ENCODE assay signal across 23 cellular contexts in the genomic region with DNA sequence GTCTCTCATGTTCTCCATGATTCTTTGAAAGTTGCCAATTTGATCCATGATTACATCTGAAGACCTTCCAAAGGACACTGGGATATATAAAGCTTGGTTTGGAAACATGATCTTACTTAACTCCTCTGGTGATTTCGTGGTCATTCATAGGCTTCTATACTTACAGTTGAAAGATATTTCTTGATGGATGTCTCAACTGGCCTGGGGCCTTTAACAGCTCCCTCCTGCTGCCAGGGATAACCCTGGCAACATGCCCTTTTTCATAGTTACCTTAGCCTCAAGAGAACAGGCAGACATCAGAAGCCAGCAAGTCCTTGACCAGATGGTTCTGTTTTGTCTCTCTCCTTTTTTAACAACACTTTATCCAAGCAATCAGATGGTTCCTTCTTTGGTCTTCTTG.
"Had no signal": no experiment of that assay in that cellular context is flagged by ENCODE, and none has a peak within 500 bp of the region (broad histone marks: within the 10 kb centered on the region; RNA-seq: fewer than 3 reads in every experiment).

No MANE protein-coding gene starts in this region.

- H3K9me3 ChIP-seq: gastroesophageal sphincter, heart left ventricle, mucosa of descending colon, right atrium auricular region, testis, tibial artery had no signal

- H3K4me3 ChIP-seq: coronary artery, gastroesophageal sphincter, heart left ventricle, hepatocyte, lung, mucosa of descending colon, right atrium auricular region, testis, tibial artery had no signal

- ATAC-seq: effector memory CD8-positive, alpha-beta T cell; gastroesophageal sphincter; heart left ventricle; left lobe of liver; mucosa of descending colon; natural killer cell treated with Interleukin-12 subunit alpha and Interleukin-12 subunit beta and Interleukin-15 and Interleukin-18, amount 100 ng/mL, for 72 hours; sciatic nerve; stimulated activated memory B cell treated with anti-CD40 and anti-IgM and Interleukin-4, amounts not matched to agents 10 μg/mL and 1 μg/mL and 100 μg/mL, for 72 hours; stimulated activated naive CD8-positive, alpha-beta T cell treated with anti-CD3 and anti-CD28 coated beads, Interleukin-15, Interleukin-2, amounts not matched to agents 100 U/mL and 50 U/mL, for 24 hours had no signal

- DNase-seq: effector memory CD8-positive, alpha-beta T cell; erythroblast; foreskin fibroblast; heart left ventricle; kidney; mesenchymal stem cell; mucosa of descending colon; naive B cell; stimulated activated CD4-positive, alpha-beta T cell treated with anti-CD3 and anti-CD28 coated beads, Interleukin-4, amount 100 ng/mL, for 4 hours; stimulated activated naive CD8-positive, alpha-beta T cell treated with anti-CD3 and anti-CD28 coated beads, Interleukin-15, Interleukin-2, amounts not matched to agents 100 U/mL and 50 U/mL, for 24 hours; substantia nigra; testis; tibial artery had no signal

- H3K4me1 ChIP-seq: gastroesophageal sphincter, heart left ventricle, parathyroid adenoma, right atrium auricular region, testis, tibial artery had no signal

- H3K36me3 ChIP-seq: right atrium auricular region, tibial artery had no signal

- H3K27ac ChIP-seq: coronary artery, gastroesophageal sphincter, heart left ventricle, hepatocyte, parathyroid adenoma, right atrium auricular region, testis, tibial artery had no signal

- H3K27me3 ChIP-seq: gastroesophageal sphincter, heart left ventricle, hepatocyte, right atrium auricular region, testis, tibial artery had no signal
